In genomic region chr18:61606759-61607158, GRCh38 we compare ENCODE assay signal across 8 cellular contexts.
DNase-seq lines count a peak whose midpoint lies in the region; ATAC-seq and TF ChIP-seq lines count a peak whose summit lies in the region.

No MANE protein-coding gene starts in this region.

- H3K27me3 Mint-ChIP-seq in activated CD4-positive, alpha-beta memory T cell treated with anti-CD3 and anti-CD28 coated beads for 36 hours = peaks cover 32% of the 10 kb centered on the region

- no peak overlapping the region for H3K27ac Mint-ChIP-seq in activated CD4-positive, alpha-beta memory T cell treated with anti-CD3 and anti-CD28 coated beads for 36 hours

- H3K27ac ChIP-seq in RWPE1 = peak overlapping the region; percentile 90

- H3K4me3 ChIP-seq in fibroblast of mammary gland (ENCODE audit: control insufficient read depth, low read depth, low read length) = peak overlapping the region; percentile 48

- H3K9me3 Mint-ChIP-seq in activated CD4-positive, alpha-beta memory T cell treated with anti-CD3 and anti-CD28 coated beads for 36 hours = no peaks in the 10 kb centered on the region

- no peaks in the 10 kb centered on the region for H3K4me1 Mint-ChIP-seq in activated CD4-positive, alpha-beta memory T cell treated with anti-CD3 and anti-CD28 coated beads for 36 hours (ENCODE audit: low read depth)

- intact Hi-C loops in activated CD4-positive, alpha-beta memory T cell treated with anti-CD3 and anti-CD28 coated beads for 36 hours (cut with micrococcal nuclease) = no loop called here

- POLR2A ChIA-PET in RWPE1 (lab: Yijun Ruan, JAX; ENCODE audit: low non-redundant PET) = no interaction called here
- POLR2A ChIA-PET in activated CD4-positive, alpha-beta memory T cell treated with anti-CD3 and anti-CD28 coated beads for 36 hours (lab: Charles Lee) = no interaction called here

- CTCF ChIA-PET in RWPE1 (lab: Yijun Ruan, JAX) = interaction anchor here (0.6 kb wide), 1 partner anchor 89 kb away, joined by 3 read pairs; no protein-coding TSS in a partner anchor
- CTCF ChIA-PET in activated CD4-positive, alpha-beta memory T cell treated with anti-CD3 and anti-CD28 coated beads for 36 hours (lab: Charles Lee) = interaction anchor here (1.0 kb wide), 1 partner anchor 25 kb away, joined by 3 read pairs; no protein-coding TSS in a partner anchor

- no peaks in the 10 kb centered on the region for H3K36me3 Mint-ChIP-seq in activated CD4-positive, alpha-beta memory T cell treated with anti-CD3 and anti-CD28 coated beads for 36 hours

- no peak for ATAC-seq in GM19324 (IDR thresholded peaks at IDR 0.05; ENCODE audit: low FRiP score, unreplicated experiment)

- DNase-seq in EH (ENCODE audit: low read depth) (peak; percentile 98), RWPE1 (ENCODE audit: low spot score) (peak; percentile 88), fibroblast of mammary gland (ENCODE audit: low read depth) (peak; percentile 89), non-pigmented ciliary epithelial cell (ENCODE audit: low read depth) (peak; percentile 72), SIG-M5 treated with dmso at 0.1 percent for 504 hours (lab: John Stamatoyannopoulos, UW; ENCODE audit: unreplicated experiment) (no peak)
- DNase-seq in activated CD4-positive, alpha-beta memory T cell treated with anti-CD3 and anti-CD28 coated beads for 36 hours = no peak
- DNase-seq in effector CD4-positive, alpha-beta T cell = no peak

- TF ChIP-seq CTCF in RWPE1 (conservative IDR thresholded peaks at IDR 0.05; ENCODE audit: low read depth) = no peak
- no peak for TF ChIP-seq CTCF in fibroblast of mammary gland (conservative IDR thresholded peaks at IDR 0.05; ENCODE audit: control insufficient read depth, insufficient read depth, low read depth, low read length)

- no peak overlapping the region for H3K4me3 Mint-ChIP-seq in activated CD4-positive, alpha-beta memory T cell treated with anti-CD3 and anti-CD28 coated beads for 36 hours

Comparison
In these comparisons a context has a peak if more than half of its experiments do, and no peak if none do; other contexts are left out.
1. DNase-seq: peak in EH (single experiment), RWPE1 (single experiment), fibroblast of mammary gland (single experiment) and non-pigmented ciliary epithelial cell (single experiment); none in activated CD4-positive, alpha-beta memory T cell treated with anti-CD3 and anti-CD28 coated beads for 36 hours (single experiment), effector CD4-positive, alpha-beta T cell (single experiment) and SIG-M5 treated with dmso at 0.1 percent for 504 hours (single experiment).